10 cellular contexts compared by ENCODE assay signal in genomic region chr20:57960803-57961575, GRCh38.
"Had no signal": no experiment of that assay in that cellular context is flagged by ENCODE, and none has a peak within 500 bp of the region (broad histone marks: within the 10 kb centered on the region; RNA-seq: fewer than 3 reads in every experiment).

No MANE protein-coding gene starts in this region.

- H3K9me3 ChIP-seq: sigmoid colon, spleen, suprapubic skin had no signal

- H3K27me3 ChIP-seq: sigmoid colon, suprapubic skin had no signal

- DNase-seq: activated CD4-positive, alpha-beta T cell treated with anti-CD3 and anti-CD28 coated beads, Interleukin-2, amount 10 ng/mL, durations not matched to agents 7 days and 5 days; activated CD8-positive, alpha-beta memory T cell treated with anti-CD3 and anti-CD28 coated beads for 24 hours; activated gamma-delta T cell treated with Interleukin-2 at 50 U/mL for 16 hours; amniotic stem cell; mesendoderm; nephron progenitor cell; sigmoid colon; spleen; trophoblast cell had no signal

- H3K27ac ChIP-seq: spleen, suprapubic skin had no signal

- H3K4me1 ChIP-seq: spleen had no signal

- H3K4me3 ChIP-seq: sigmoid colon, spleen, suprapubic skin had no signal

- H3K36me3 ChIP-seq: sigmoid colon, spleen, suprapubic skin had no signal
